Comparison of ENCODE assay signal across 11 cellular contexts in genomic region chr17:57600092-57600491, GRCh38.
DNase-seq lines count a peak whose midpoint lies in the region; FAIRE-seq and TF ChIP-seq lines count a peak whose summit lies in the region.
"Had no signal": no experiment of that assay in that cellular context is flagged by ENCODE, and none has a peak within 500 bp of the region (broad histone marks: within the 10 kb centered on the region; RNA-seq: fewer than 3 reads in every experiment).

No MANE protein-coding gene starts in this region.

- H3K4me3 ChIP-seq in WERI-Rb-1 (ENCODE audit: low read depth, low read length), result no peak overlapping the region
- H3K4me3 ChIP-seq in endothelial cell of umbilical vein (replicated peaks in 1 of 3; ENCODE audit: insufficient read depth in 1 of 3, low read depth in 1 of 3, low read length in 3 of 3), result no peak overlapping the region

- no TSS peak for BruUV-seq in endothelial cell of umbilical vein (replicated peaks; lab: Mats Ljungman, UMichigan)

- no peak for TF ChIP-seq POLR2A in endothelial cell of umbilical vein (IDR thresholded peaks at IDR 0.05; ENCODE audit: low read depth, low read length)

- H3K27me3 ChIP-seq in WERI-Rb-1 (ENCODE audit: insufficient read depth, low read depth, severe bottlenecking) (no peaks in the 10 kb centered on the region), endothelial cell of umbilical vein (ENCODE audit: control insufficient read depth in 2 of 2, insufficient read depth in 2 of 2, low read length in 2 of 2) (no peaks in the 10 kb centered on the region)

- dilution Hi-C loops in endothelial cell of umbilical vein (cut with MboI; ENCODE audit: extremely low pct_ligation_motif_present, low sequenced_read_pairs), result no loop called here

- CTCF ChIA-PET in endothelial cell of umbilical vein (lab: Charles Lee), result interaction anchor here (1.0 to 5.7 kb wide), 9 partner anchors 11 to 357 kb away, joined by 3 to 120 read pairs (median 12); no protein-coding TSS in a partner anchor

- H3K27ac ChIP-seq in WERI-Rb-1 (peak overlapping the region; percentile 23; the same call in 1 of the 2 replicates), endothelial cell of umbilical vein (ENCODE audit: insufficient read depth, low read depth, low read length) (no peak overlapping the region)

- TF ChIP-seq CTCF in WERI-Rb-1 (IDR thresholded peaks at IDR 0.05; ENCODE audit: low read depth, low read length), result no peak
- TF ChIP-seq CTCF in endothelial cell of umbilical vein (IDR thresholded peaks at IDR 0.05; ENCODE audit: extremely low read depth in 1 of 2, insufficient read depth in 1 of 2, low read depth in 1 of 2, low read length in 2 of 2), result no peak
- TF ChIP-seq CTCF in GM20000 (IDR thresholded peaks at IDR 0.05; ENCODE audit: extremely low read depth, missing control alignments), result no peak

- H3K36me3 ChIP-seq in WERI-Rb-1 (peaks cover 71% of the 10 kb centered on the region), endothelial cell of umbilical vein (ENCODE audit: control insufficient read depth in 2 of 2, extremely low read depth in 1 of 2, insufficient read depth in 2 of 2, low read length in 2 of 2) (no peaks in the 10 kb centered on the region)

- FAIRE-seq in endothelial cell of umbilical vein (lab: Jason Lieb, UNC), result peak; percentile 38

- peak; percentile 30 for DNase-seq in stimulated activated CD4-positive, alpha-beta T cell treated with anti-CD3 and anti-CD28 coated beads, Interleukin-4, amount 100 ng/mL, for 24 hours
- no peak for DNase-seq in stimulated activated CD4-positive, alpha-beta T cell treated with anti-CD3 and anti-CD28 coated beads, Interleukin-4, amount 100 ng/mL, for 1 hour
- DNase-seq in WERI-Rb-1 (no peak), endothelial cell of umbilical vein (ENCODE audit: low read depth, low spot score) (no peak), C1 segment of cervical spinal cord (lab: John Stamatoyannopoulos, UW) (no peak), NCI-H526 (lab: John Stamatoyannopoulos, UW) (no peak), GM20000 (ENCODE audit: low spot score) (no peak), NCI-H1417 (lab: John Stamatoyannopoulos, UW) (no peak)
- DNase-seq: islet precursor cell, NCI-H2171, SK-N-SH had no signal

- peaks cover 3% of the 10 kb centered on the region for H3K9me3 ChIP-seq in WERI-Rb-1 (ENCODE audit: severe bottlenecking)
- H3K9me3 ChIP-seq in endothelial cell of umbilical vein (replicated peaks; ENCODE audit: control insufficient read depth, insufficient read depth, low read length), result no peaks in the 10 kb centered on the region
- H3K9me3 ChIP-seq: SK-N-SH had no signal

- H3K79me2 ChIP-seq in endothelial cell of umbilical vein (ENCODE audit: control insufficient read depth, insufficient read depth, low read length), result no peaks in the 10 kb centered on the region

- POLR2A ChIA-PET in endothelial cell of umbilical vein (lab: Charles Lee), result no interaction called here

- H3K4me2 ChIP-seq in endothelial cell of umbilical vein (ENCODE audit: insufficient read depth, low read length), result no peak overlapping the region
- H3K4me2 ChIP-seq: SK-N-SH had no signal

- no peak overlapping the region for H2AFZ ChIP-seq in endothelial cell of umbilical vein (ENCODE audit: low read depth, low read length)

- intact Hi-C loops in endothelial cell of umbilical vein (cut with micrococcal nuclease), result no loop called here

- H4K20me1 ChIP-seq in endothelial cell of umbilical vein (replicated peaks; ENCODE audit: control insufficient read depth, extremely low read depth, insufficient read depth, low read length), result no peaks in the 10 kb centered on the region

- H3K9me1 ChIP-seq in endothelial cell of umbilical vein (replicated peaks; ENCODE audit: control insufficient read depth, extremely low read depth, insufficient read depth, low read length), result no peaks in the 10 kb centered on the region

- no peak overlapping the region for H3K9ac ChIP-seq in endothelial cell of umbilical vein (replicated peaks; ENCODE audit: extremely low read depth, insufficient read depth, low read length)
- H3K9ac ChIP-seq: SK-N-SH had no signal

- H3K4me1 ChIP-seq in endothelial cell of umbilical vein (ENCODE audit: control insufficient read depth, extremely low read depth, insufficient read depth, low read length), result no peaks in the 10 kb centered on the region

TF ChIP-seq in endothelial cell of umbilical vein, 7 proteins besides CTCF, POLR2A, EP300 and RAD21:
- TF ChIP-seq FOS (IDR thresholded peaks at IDR 0.05; ENCODE audit: borderline replicate concordance, insufficient read depth, low read length), result no peak
- no peak for TF ChIP-seq MAX (IDR thresholded peaks at IDR 0.05; ENCODE audit: insufficient read depth, insufficient read length)
- TF ChIP-seq POLR2AphosphoS5 (IDR thresholded peaks at IDR 0.05; ENCODE audit: insufficient read depth, low read depth, low read length), result no peak
- no peak for TF ChIP-seq JUN (IDR thresholded peaks at IDR 0.05; ENCODE audit: borderline replicate concordance, insufficient read depth, insufficient read length, low read depth)
- TF ChIP-seq MYC (IDR thresholded peaks at IDR 0.05; ENCODE audit: low read depth, low read length), result no peak
